In genomic region chr2:65796259-65796658, GRCh38 we compare ENCODE assay signal across 22 cellular contexts.
"Had no signal": no experiment of that assay in that cellular context is flagged by ENCODE, and none has a peak within 500 bp of the region (broad histone marks: within the 10 kb centered on the region; RNA-seq: fewer than 3 reads in every experiment).

No MANE protein-coding gene starts in this region.

- H3K4me3 Mint-ChIP-seq: endodermal cell; natural killer cell treated with Interleukin-12 subunit alpha and Interleukin-12 subunit beta and Interleukin-15 and Interleukin-18, amount 100 ng/mL, for 72 hours; stimulated activated naive B cell treated with anti-CD40 and anti-IgM and Interleukin-4, amounts not matched to agents 10 μg/mL and 1 μg/mL and 100 μg/mL, for 72 hours; stimulated activated naive CD8-positive, alpha-beta T cell treated with anti-CD3 and anti-CD28 coated beads, Interleukin-15, amount 100 ng/mL, for 72 hours had no signal

- H3K27me3 ChIP-seq: colonic mucosa, hepatocyte, right lobe of liver, spleen, testis, tibial nerve had no signal

- H2AFZ ChIP-seq: hepatocyte, parathyroid adenoma had no signal

- H3K4me2 ChIP-seq: hepatocyte had no signal

- H3K4me1 ChIP-seq: colonic mucosa, parathyroid adenoma, prostate gland, right lobe of liver, spleen, testis, tibial nerve had no signal

- DNase-seq: colonic mucosa; effector CD4-positive, alpha-beta T cell; endodermal cell; erythroblast; foreskin melanocyte; head of caudate nucleus; kidney; left cardiac atrium; mucosa of descending colon; right lobe of liver; spleen; stimulated activated CD4-positive, alpha-beta T cell treated with anti-CD3 and anti-CD28 coated beads, Interleukin-15, amount 100 ng/mL, for 24 hours; stimulated activated CD4-positive, alpha-beta T cell treated with anti-CD3 and anti-CD28 coated beads, Interleukin-1b, Interleukin-23, amount 100 ng/mL, for 48 hours; stimulated activated CD4-positive, alpha-beta T cell treated with anti-CD3 and anti-CD28 coated beads, Interleukin-4, amount 100 ng/mL, for 24 hours; stimulated activated naive B cell treated with anti-CD40 and anti-IgM and Interleukin-4, amounts not matched to agents 10 μg/mL and 1 μg/mL and 100 μg/mL, for 72 hours; stimulated activated naive CD8-positive, alpha-beta T cell treated with anti-CD3 and anti-CD28 coated beads, Interleukin-15, amount 100 ng/mL, for 72 hours; testis had no signal

- H3K79me2 ChIP-seq: hepatocyte, parathyroid adenoma had no signal

- H3K9me3 ChIP-seq: colonic mucosa, mucosa of descending colon, prostate gland, right lobe of liver, spleen, testis, tibial nerve had no signal

- H3K27ac Mint-ChIP-seq: endodermal cell; natural killer cell treated with Interleukin-12 subunit alpha and Interleukin-12 subunit beta and Interleukin-15 and Interleukin-18, amount 100 ng/mL, for 72 hours; stimulated activated naive B cell treated with anti-CD40 and anti-IgM and Interleukin-4, amounts not matched to agents 10 μg/mL and 1 μg/mL and 100 μg/mL, for 72 hours; stimulated activated naive CD8-positive, alpha-beta T cell treated with anti-CD3 and anti-CD28 coated beads, Interleukin-15, amount 100 ng/mL, for 72 hours had no signal

- H3K9me3 Mint-ChIP-seq: endodermal cell; stimulated activated naive B cell treated with anti-CD40 and anti-IgM and Interleukin-4, amounts not matched to agents 10 μg/mL and 1 μg/mL and 100 μg/mL, for 72 hours; stimulated activated naive CD8-positive, alpha-beta T cell treated with anti-CD3 and anti-CD28 coated beads, Interleukin-15, amount 100 ng/mL, for 72 hours had no signal

- H3K27ac ChIP-seq: colonic mucosa, hepatocyte, parathyroid adenoma, prostate gland, right lobe of liver, spleen, testis, tibial nerve had no signal

- H3K36me3 ChIP-seq: colonic mucosa, prostate gland, right lobe of liver, spleen, tibial nerve had no signal

- H3K36me3 Mint-ChIP-seq: natural killer cell treated with Interleukin-12 subunit alpha and Interleukin-12 subunit beta and Interleukin-15 and Interleukin-18, amount 100 ng/mL, for 72 hours; stimulated activated naive B cell treated with anti-CD40 and anti-IgM and Interleukin-4, amounts not matched to agents 10 μg/mL and 1 μg/mL and 100 μg/mL, for 72 hours had no signal

- H3K4me1 Mint-ChIP-seq: endodermal cell; stimulated activated naive B cell treated with anti-CD40 and anti-IgM and Interleukin-4, amounts not matched to agents 10 μg/mL and 1 μg/mL and 100 μg/mL, for 72 hours; stimulated activated naive CD8-positive, alpha-beta T cell treated with anti-CD3 and anti-CD28 coated beads, Interleukin-15, amount 100 ng/mL, for 72 hours had no signal

- H3K9ac ChIP-seq: parathyroid adenoma had no signal

- H3K27me3 Mint-ChIP-seq: natural killer cell treated with Interleukin-12 subunit alpha and Interleukin-12 subunit beta and Interleukin-15 and Interleukin-18, amount 100 ng/mL, for 72 hours; stimulated activated naive B cell treated with anti-CD40 and anti-IgM and Interleukin-4, amounts not matched to agents 10 μg/mL and 1 μg/mL and 100 μg/mL, for 72 hours; stimulated activated naive CD8-positive, alpha-beta T cell treated with anti-CD3 and anti-CD28 coated beads, Interleukin-15, amount 100 ng/mL, for 72 hours had no signal

- H3K4me3 ChIP-seq: colonic mucosa, hepatocyte, mucosa of descending colon, prostate gland, right lobe of liver, spleen, testis, tibial nerve had no signal

- ATAC-seq: mucosa of descending colon; natural killer cell treated with Interleukin-12 subunit alpha and Interleukin-12 subunit beta and Interleukin-15 and Interleukin-18, amount 100 ng/mL, for 72 hours; right lobe of liver; stimulated activated naive B cell treated with anti-CD40 and anti-IgM and Interleukin-4, amounts not matched to agents 10 μg/mL and 1 μg/mL and 100 μg/mL, for 72 hours; stimulated activated naive CD8-positive, alpha-beta T cell treated with anti-CD3 and anti-CD28 coated beads, Interleukin-15, amount 100 ng/mL, for 72 hours had no signal
